ENCODE assay signal across 16 cellular contexts in genomic region chr11:57306941-57307598, GRCh38. TPM values are rescaled to one million over a fixed set of nuclear protein-coding genes. Genes with fewer than 3 reads are reported as not detected.
A peak's percentile ranks its signal among the peaks of the same experiment; 100 is the strongest.
DNase-seq lines count a peak whose midpoint lies in the region; ATAC-seq, FAIRE-seq and TF ChIP-seq lines count a peak whose summit lies in the region.
"Had no signal": no experiment of that assay in that cellular context is flagged by ENCODE, and none has a peak within 500 bp of the region (broad histone marks: within the 10 kb centered on the region; RNA-seq: fewer than 3 reads in every experiment).

No MANE protein-coding gene starts in this region.

- in situ Hi-C loops in IMR-90 (cut with MboI; ENCODE audit: low sequenced_read_pairs), result no loop called here
- in situ Hi-C loops in GM12878 (cut with MboI), result no loop called here

- H2BK20ac ChIP-seq in IMR-90 (ENCODE audit: low read depth, low read length), result no peak overlapping the region

- no peak overlapping the region for H4K91ac ChIP-seq in IMR-90 (ENCODE audit: insufficient read depth, low read depth, low read length)

- H3K27ac ChIP-seq in IMR-90 (ENCODE audit: insufficient read depth, low read length) (no peak overlapping the region), GM12878 (ENCODE audit: control insufficient read depth, insufficient read depth) (no peak overlapping the region), liver (ENCODE audit: low read depth in 1 of 2, low read length in 2 of 2) (peak overlapping the region; percentile 92 to 93), stomach (peak overlapping the region in 4 of 5 donors; percentile 17 to 94 (median 62))
- H3K27ac ChIP-seq: testis had no signal

- TF ChIP-seq EP300 in GM12878 (IDR thresholded peaks at IDR 0.05; ENCODE audit: borderline replicate concordance in 1 of 2, control insufficient read depth in 1 of 2, low read depth in 2 of 2, low read length in 2 of 2), result no peak
- no peak for TF ChIP-seq EP300 in stomach (IDR thresholded peaks at IDR 0.05)

- intact Hi-C loops in IMR-90 (cut with micrococcal nuclease) (no loop called here), GM12878 (cut with micrococcal nuclease; ENCODE audit: unreplicated experiment) (no loop called here), stomach (cut with DNase I; ENCODE audit: low total_unique reads) (no loop called here)

- FAIRE-seq in GM12878 (lab: Jason Lieb, UNC), result no peak

- H4K20me1 ChIP-seq in IMR-90 (ENCODE audit: insufficient read depth, low read length), result peaks cover 70% of the 10 kb centered on the region
- no peaks in the 10 kb centered on the region for H4K20me1 ChIP-seq in GM12878 (ENCODE audit: control insufficient read depth, insufficient read depth)

- SMC1A ChIA-PET in GM12878 (lab: Charles Lee; ENCODE audit: uncharacterized antibody, unreplicated experiment), result interaction anchor here (0.9 kb wide), 1 partner anchor 18 kb away, joined by 5 read pairs; no protein-coding TSS in a partner anchor

- H3K9ac ChIP-seq in IMR-90 (ENCODE audit: low read depth, low read length) (no peak overlapping the region), GM12878 (ENCODE audit: control insufficient read depth, insufficient read depth, low read length) (no peak overlapping the region), liver (ENCODE audit: low read depth in 1 of 2, low read length in 2 of 2) (peak overlapping the region in 1 of 2 donors; percentile 42)

- H3K4me2 ChIP-seq in IMR-90 (ENCODE audit: low read depth, low read length) (0 out of 2 replicates have a peak overlapping the region, but pooled peaks have one; percentile 12), GM12878 (ENCODE audit: control insufficient read depth, insufficient read depth) (no peak overlapping the region)

- peaks cover 56% of the 10 kb centered on the region for H3K9me1 ChIP-seq in IMR-90 (ENCODE audit: insufficient read depth, low read length)

- CTCF ChIA-PET in IMR-90 (lab: Yijun Ruan, JAX), result no interaction called here
- CTCF ChIA-PET in GM12878 (lab: Yijun Ruan, JAX), result interaction anchor here (1.8 kb wide), 1 partner anchor 30 kb away, joined by 5 read pairs; no protein-coding TSS in a partner anchor

- POLR2A ChIA-PET in IMR-90 (lab: Charles Lee; ENCODE audit: unreplicated experiment) (no interaction called here), GM12878 (lab: Charles Lee) (no interaction called here)

- BruUV-seq in IMR-90 (replicated peaks; lab: Mats Ljungman, UMichigan) (no TSS peak), GM12878 (replicated peaks; lab: Mats Ljungman, UMichigan) (no TSS peak)

- H2BK120ac ChIP-seq in IMR-90 (ENCODE audit: low read depth, low read length), result no peak overlapping the region

- no peak for DNase-seq in IMR-90
- DNase-seq in GM12878 (ENCODE audit: low read depth, low spot score), result no peak
- DNase-seq in stomach, result no peak
- DNase-seq in omental fat pad (ENCODE audit: low spot score), result no peak
- no peak for DNase-seq in activated CD4-positive, CD25-positive, alpha-beta regulatory T cell treated with anti-CD3 and anti-CD28 coated beads, Interleukin-2, amount 50 U/mL, for 72 hours
- DNase-seq: cerebellar nuclear complex; erythroblast; nucleus accumbens; OCI-M1; stimulated activated CD4-positive, alpha-beta T cell treated with anti-CD3 and anti-CD28 coated beads, Interleukin-12 subunit alpha, Interleukin-12 subunit beta, amount 100 ng/mL, for 4 hours; testis had no signal

- H3K9me3 ChIP-seq in IMR-90 (ENCODE audit: control insufficient read depth, insufficient read depth, low read length) (no peaks in the 10 kb centered on the region), GM12878 (replicated peaks; ENCODE audit: control insufficient read depth, insufficient read depth, low read length) (no peaks in the 10 kb centered on the region), liver (ENCODE audit: control insufficient read depth in 4 of 4, low read length in 3 of 4) (no peaks in the 10 kb centered on the region), stomach (no peaks in the 10 kb centered on the region)
- H3K9me3 ChIP-seq: testis had no signal

- H3K23ac ChIP-seq in IMR-90 (ENCODE audit: low read depth, low read length), result no peak overlapping the region

- ATAC-seq in IMR-90 (ENCODE audit: low read depth), result no peak
- no peak for ATAC-seq in GM12878
- no peak for ATAC-seq in HG03378 (IDR thresholded peaks at IDR 0.05; ENCODE audit: unreplicated experiment)
- no peak for ATAC-seq in omental fat pad (ENCODE audit: low FRiP score)

- no peaks in the 10 kb centered on the region for H3K79me2 ChIP-seq in GM12878 (ENCODE audit: control insufficient read depth, insufficient read depth, low read length)

- H3K14ac ChIP-seq in IMR-90 (replicated peaks; ENCODE audit: low read depth, low read length), result no peak overlapping the region; the same call in 1 of the 2 replicates

- H3K36me3 ChIP-seq in IMR-90 (ENCODE audit: control insufficient read depth, insufficient read depth, low read length), result peaks cover 60% of the 10 kb centered on the region
- H3K36me3 ChIP-seq in GM12878 (ENCODE audit: control insufficient read depth in 2 of 2, insufficient read depth in 2 of 2, low read length in 1 of 2), result no peaks in the 10 kb centered on the region
- H3K36me3 ChIP-seq in liver (ENCODE audit: control insufficient read depth in 4 of 4, insufficient read depth in 3 of 4, low read depth in 1 of 4, low read length in 3 of 4), result peaks cover 5 to 13% (median 7%) of the 10 kb centered on the region in 4 donors
- H3K36me3 ChIP-seq in stomach, result peaks cover 36 to 49% (median 42%) of the 10 kb centered on the region in 4 donors

- H3K4ac ChIP-seq in IMR-90 (ENCODE audit: low read depth, low read length), result no peak overlapping the region

- H2AK9ac ChIP-seq in IMR-90 (replicated peaks; ENCODE audit: low read depth, low read length, poor library complexity), result peak overlapping the region; percentile 69

- H4K5ac ChIP-seq in IMR-90 (ENCODE audit: low read depth, low read length), result no peak overlapping the region

- no peak overlapping the region for H2AK5ac ChIP-seq in IMR-90 (ENCODE audit: low read depth, low read length)

- H2BK5ac ChIP-seq in IMR-90 (ENCODE audit: low read depth, low read length, poor library complexity, severe bottlenecking), result no peak overlapping the region

- no peak overlapping the region for H4K8ac ChIP-seq in IMR-90 (ENCODE audit: low read depth in 2 of 2, low read length in 2 of 2)

- TF ChIP-seq CTCF in IMR-90 (conservative IDR thresholded peaks at IDR 0.05; ENCODE audit: low read depth, low read length) (no peak), GM12878 (IDR thresholded peaks at IDR 0.05 in 2 of 3, conservative IDR thresholded peaks at IDR 0.05 in 1 of 3; ENCODE audit: control insufficient read depth in 2 of 3, extremely low read depth in 1 of 3, insufficient read depth in 1 of 3, low read depth in 3 of 3, low read length in 3 of 3) (no peak), liver (IDR thresholded peaks at IDR 0.05; ENCODE audit: low read depth, low read length, missing input control) (no peak), stomach (IDR thresholded peaks at IDR 0.05) (no peak), omental fat pad (IDR thresholded peaks at IDR 0.05) (no peak)

- H3K4me3 ChIP-seq in IMR-90 (ENCODE audit: insufficient read depth, low read depth, low read length) (no peak overlapping the region), GM12878 (no peak overlapping the region), liver (ENCODE audit: low read depth in 1 of 3, low read length in 3 of 3) (peak overlapping the region in 1 of 3 donors; percentile 12), stomach (peak overlapping the region in 1 of 4 donors; percentile 17)
- H3K4me3 ChIP-seq: testis had no signal

- dilution Hi-C loops in IMR-90 (cut with HindIII; ENCODE audit: low sequenced_read_pairs, unreplicated experiment), result no loop called here

- TF ChIP-seq POLR2A in IMR-90 (IDR thresholded peaks at IDR 0.05; ENCODE audit: low read depth, low read length) (no peak), GM12878 (IDR thresholded peaks at IDR 0.05; ENCODE audit: low read depth, low read length) (0 out of 2 replicates have a peak, but pooled peaks have one; percentile 24), stomach (IDR thresholded peaks at IDR 0.05) (no peak)

- H2AFZ ChIP-seq in IMR-90 (replicated peaks; ENCODE audit: low read length, poor library complexity) (no peak overlapping the region), GM12878 (ENCODE audit: control insufficient read depth, low read depth, low read length) (no peak overlapping the region)

- TF ChIP-seq RAD21 in IMR-90 (IDR thresholded peaks at IDR 0.05; ENCODE audit: low read length) (no peak), GM12878 (IDR thresholded peaks at IDR 0.05; ENCODE audit: insufficient read depth, low read depth, low read length) (no peak), liver (IDR thresholded peaks at IDR 0.05) (no peak)

- RAD21 ChIA-PET in GM12878 (lab: Charles Lee; ENCODE audit: unreplicated experiment), result no interaction called here

- no peak overlapping the region for H3K18ac ChIP-seq in IMR-90 (ENCODE audit: low read depth, low read length)

- no peak overlapping the region for H3K56ac ChIP-seq in IMR-90 (ENCODE audit: extremely low read depth, insufficient read depth, low read length)

- WGBS in IMR-90 (ENCODE audit: extremely low coverage in 2 of 2, insufficient read length in 1 of 2), 2 experiments, result 80% methylated on average over 2 of the region's 9 CpGs; no CpG with 5 or more reads in 1 of the 2 experiments
- 33% methylated on average over 9 of the region's 9 CpGs for WGBS in GM12878 (ENCODE audit: insufficient coverage, insufficient replicate concordance, low lambda C conversion rate, missing lambda C conversion rate)
- 52% methylated on average over 9 of the region's 9 CpGs for WGBS in liver
- 59 to 70% (median 66%) methylated on average over 9 of the region's 9 CpGs for WGBS in stomach, 5 donors

- no peak overlapping the region for H2BK15ac ChIP-seq in IMR-90 (ENCODE audit: low read depth, low read length)

- no peaks in the 10 kb centered on the region for H3K27me3 ChIP-seq in IMR-90 (ENCODE audit: control insufficient read depth, insufficient read depth, low read length)
- H3K27me3 ChIP-seq in GM12878 (replicated peaks in 1 of 2; ENCODE audit: control insufficient read depth in 2 of 2, insufficient read depth in 2 of 2, low read length in 1 of 2), result no peaks in the 10 kb centered on the region
- no peaks in the 10 kb centered on the region for H3K27me3 ChIP-seq in liver (ENCODE audit: control insufficient read depth in 4 of 4, insufficient read depth in 4 of 4, low read length in 3 of 4)
- H3K27me3 ChIP-seq in stomach, result no peaks in the 10 kb centered on the region
- H3K27me3 ChIP-seq: testis had no signal

- peaks cover 46% of the 10 kb centered on the region for H3K4me1 ChIP-seq in IMR-90 (ENCODE audit: control insufficient read depth, insufficient read depth, low read length)
- peaks cover 5% of the 10 kb centered on the region for H3K4me1 ChIP-seq in GM12878 (ENCODE audit: control insufficient read depth, insufficient read depth, low read length)
- H3K4me1 ChIP-seq in liver (ENCODE audit: control insufficient read depth in 4 of 4, insufficient read depth in 4 of 4, low read length in 3 of 4), result peaks cover 31 to 64% (median 53%) of the 10 kb centered on the region in 4 donors
- peaks cover 77 to 91% (median 88%) of the 10 kb centered on the region in 4 donors for H3K4me1 ChIP-seq in stomach

- H3K79me1 ChIP-seq in IMR-90 (ENCODE audit: low read depth in 1 of 2, low read length in 2 of 2), result peaks cover 40 to 89% of the 10 kb centered on the region in 2 experiments

RNA-seq across cellular contexts. Expression of gene TNKS1BP1, which starts 17.7 kb away (rescaled TPM):
- total RNA-seq in IMR-90 (2012; rRNA removed) (28.6 and 31.7 TPM in 2 replicates), GM12878 (2014; rRNA removed) (4.8 and 5.6 TPM in 2 replicates), GM12878 (2014; rRNA removed; fragmentation: Illumina TruSeq; extraction: Trizol) (2.2 and 3.1 TPM in 2 replicates), GM12878 (2021) (12.5 and 15.8 TPM in 2 replicates), liver (10 to 100 TPM; 28.3 to 61.9 TPM), stomach (100 to 1,000 TPM in 3 of 5 donors, 10 to 100 TPM in 2; 59.4 to 238 (median 126) TPM), omental fat pad (100 to 1,000 TPM; 119 to 162 (median 137) TPM)
- polyA plus RNA-seq in IMR-90 (2012; rRNA removed) (68.0 and 71.4 TPM in 2 replicates), GM12878 (2011; rRNA removed) (3.5 and 4.4 TPM in 2 replicates), GM12878 (2014; fragmentation: Illumina TruSeq; extraction: Trizol) (4.9 and 7.3 TPM in 2 replicates), GM12878 (2014; fragmentation: Nextera tagmentation; extraction: Ambion mirVana) (under 1 TPM; 0.26 to 0.47 TPM), GM12878 (2014; rRNA removed) (5.2 and 6.8 TPM in 2 replicates), GM12878 (2016; fragmentation: Nextera tagmentation; extraction: Ambion mirVana) (1 to 10 TPM; 2.1 to 4.1 TPM), liver (10 to 100 TPM; 32.0 to 67.1 TPM), stomach (100 to 1,000 TPM in 2 of 3 donors, 10 to 100 TPM in 1; 84.9 to 136 (median 111) TPM)
- 42.9 and 47.7 TPM in 2 replicates for polyA plus RNA-seq in IMR-90 (2012; cell fraction: cytosol; rRNA removed)
- polyA plus RNA-seq in IMR-90 (2012; cell fraction: nucleus; rRNA removed; ENCODE audit: low replicate concordance), result 157 and 165 TPM in 2 replicates
- total RNA-seq in GM12878 (2013; cell fraction: nucleolus; rRNA removed), result 26.1 and 29.2 TPM in 2 replicates
- polyA plus RNA-seq in GM12878 (2011; ENCODE audit: low read depth), result 6.7 TPM
- 3.9 and 5.5 TPM in 2 replicates for polyA plus RNA-seq in GM12878 (2011; cell fraction: cytosol; rRNA removed)
- 16.4 and 20.4 TPM in 2 replicates for polyA plus RNA-seq in GM12878 (2011; cell fraction: nucleus; rRNA removed)
- polyA plus RNA-seq in GM12878 (2012), result 8.7 and 9.5 TPM in 2 replicates
- polyA minus RNA-seq in GM12878 (2011; rRNA and poly(A)+ RNA removed), result 6.2 and 10.0 TPM in 2 replicates
- polyA minus RNA-seq in GM12878 (2011; cell fraction: cytosol; rRNA and poly(A)+ RNA removed), result 4.8 and 5.5 TPM in 2 replicates
- polyA minus RNA-seq in GM12878 (2011; cell fraction: nucleus; rRNA and poly(A)+ RNA removed), result 1.8 and 4.4 TPM in 2 replicates

RNA-seq across cellular contexts. Expression of gene SSRP1, which starts 28.6 kb away (rescaled TPM):
- total RNA-seq in IMR-90 (2012; rRNA removed) (144 and 146 TPM in 2 replicates), GM12878 (2014; rRNA removed) (130 and 132 TPM in 2 replicates), GM12878 (2014; rRNA removed; fragmentation: Illumina TruSeq; extraction: Trizol) (188 and 207 TPM in 2 replicates), GM12878 (2021) (174 and 183 TPM in 2 replicates), liver (10 to 100 TPM; 28.5 to 45.3 TPM), stomach (10 to 100 TPM; 15.8 to 62.9 (median 41.9) TPM), omental fat pad (10 to 100 TPM; 53.5 to 81.8 (median 61.2) TPM)
- polyA plus RNA-seq in IMR-90 (2012; rRNA removed) (101 and 106 TPM in 2 replicates), GM12878 (2011; rRNA removed) (135 and 217 TPM in 2 replicates), GM12878 (2014; fragmentation: Illumina TruSeq; extraction: Trizol) (279 and 333 TPM in 2 replicates), GM12878 (2014; fragmentation: Nextera tagmentation; extraction: Ambion mirVana) (100 to 1,000 TPM in 1 of 2 experiments, 10 to 100 TPM in 1; 74.3 to 119 TPM), GM12878 (2014; rRNA removed) (143 and 145 TPM in 2 replicates), GM12878 (2016; fragmentation: Nextera tagmentation; extraction: Ambion mirVana) (10 to 100 TPM; 73.6 to 79.6 TPM), liver (10 to 100 TPM; 13.9 to 28.2 TPM), stomach (10 to 100 TPM; 43.5 to 58.8 (median 50.6) TPM)
- 58.6 and 84.5 TPM in 2 replicates for polyA plus RNA-seq in IMR-90 (2012; cell fraction: cytosol; rRNA removed)
- polyA plus RNA-seq in IMR-90 (2012; cell fraction: nucleus; rRNA removed; ENCODE audit: low replicate concordance), result 41.6 and 70.5 TPM in 2 replicates
- 23.8 and 30.4 TPM in 2 replicates for total RNA-seq in GM12878 (2013; cell fraction: nucleolus; rRNA removed)
- 84.5 TPM for polyA plus RNA-seq in GM12878 (2011; ENCODE audit: low read depth)
- 273 and 353 TPM in 2 replicates for polyA plus RNA-seq in GM12878 (2011; cell fraction: cytosol; rRNA removed)
- 125 and 155 TPM in 2 replicates for polyA plus RNA-seq in GM12878 (2011; cell fraction: nucleus; rRNA removed)
- polyA plus RNA-seq in GM12878 (2012), result 96.1 and 99.1 TPM in 2 replicates
- polyA minus RNA-seq in GM12878 (2011; rRNA and poly(A)+ RNA removed), result 215 and 222 TPM in 2 replicates
- polyA minus RNA-seq in GM12878 (2011; cell fraction: cytosol; rRNA and poly(A)+ RNA removed), result 62.8 and 96.7 TPM in 2 replicates
- 25.4 and 36.8 TPM in 2 replicates for polyA minus RNA-seq in GM12878 (2011; cell fraction: nucleus; rRNA and poly(A)+ RNA removed)

RNA-seq across cellular contexts. Expression of gene P2RX3, which starts 31.1 kb away (rescaled TPM):
- total RNA-seq in IMR-90 (2012; rRNA removed), result not detected in 2 replicates
- not detected in 2 replicates for polyA plus RNA-seq in IMR-90 (2012; rRNA removed)
- polyA plus RNA-seq in IMR-90 (2012; cell fraction: cytosol; rRNA removed), result not detected in 2 replicates
- polyA plus RNA-seq in IMR-90 (2012; cell fraction: nucleus; rRNA removed; ENCODE audit: low replicate concordance), result not detected in 2 replicates
- total RNA-seq in GM12878 (2013; cell fraction: nucleolus; rRNA removed), result not detected in 2 replicates
- not detected in 2 replicates for total RNA-seq in GM12878 (2014; rRNA removed)
- total RNA-seq in GM12878 (2014; rRNA removed; fragmentation: Illumina TruSeq; extraction: Trizol), result not detected in 2 replicates
- total RNA-seq in GM12878 (2021), result not detected in 2 replicates
- not detected for polyA plus RNA-seq in GM12878 (2011; ENCODE audit: low read depth)
- polyA plus RNA-seq in GM12878 (2011; rRNA removed), result 0.05 TPM in 1 of 2 replicates, not detected in the other
- 0.03 TPM in 2 replicates for polyA plus RNA-seq in GM12878 (2011; cell fraction: cytosol; rRNA removed)
- polyA plus RNA-seq in GM12878 (2011; cell fraction: nucleus; rRNA removed), result 0.07 TPM in 1 of 2 replicates, not detected in the other
- not detected in 2 replicates for polyA plus RNA-seq in GM12878 (2012)
- polyA plus RNA-seq in GM12878 (2014; fragmentation: Illumina TruSeq; extraction: Trizol), result not detected in 2 replicates
- not detected for polyA plus RNA-seq in GM12878 (2014; fragmentation: Nextera tagmentation; extraction: Ambion mirVana)
- polyA plus RNA-seq in GM12878 (2014; rRNA removed), result 0.12 TPM in 1 of 2 replicates, not detected in the other
- polyA plus RNA-seq in GM12878 (2016; fragmentation: Nextera tagmentation; extraction: Ambion mirVana), result not detected
- not detected in 2 replicates for polyA minus RNA-seq in GM12878 (2011; rRNA and poly(A)+ RNA removed)
- polyA minus RNA-seq in GM12878 (2011; cell fraction: cytosol; rRNA and poly(A)+ RNA removed), result not detected in 2 replicates
- polyA minus RNA-seq in GM12878 (2011; cell fraction: nucleus; rRNA and poly(A)+ RNA removed), result not detected in 2 replicates
- under 1 TPM; 0.28 to 0.33 TPM for total RNA-seq in liver
- polyA plus RNA-seq in liver, result under 1 TPM; 0.18 TPM
- total RNA-seq in stomach, result 1 to 10 TPM in 1 of 5 donors, under 1 TPM in 1, not detected in 3; 0.18 to 1.7 TPM
- not detected for polyA plus RNA-seq in stomach
- total RNA-seq in omental fat pad, result not detected
- total RNA-seq: Daoy, lung microvascular endothelial cell had no signal
- polyA plus RNA-seq: BJ had no signal

Comparison
In these comparisons a context has a peak if more than half of its experiments do, and no peak if none do; other contexts are left out.
1. H3K27ac ChIP-seq: peak in liver (2 of 2) and stomach (4 of 5); none in IMR-90 (single experiment) and GM12878 (single experiment).